10 cellular contexts compared by ENCODE assay signal in genomic region chr7:2621061-2621828, GRCh38. TPM values are rescaled to one million over a fixed set of nuclear protein-coding genes. Genes with fewer than 3 reads are reported as not detected.
DNase-seq lines count a peak whose midpoint lies in the region; ATAC-seq and TF ChIP-seq lines count a peak whose summit lies in the region.
"Had no signal": no experiment of that assay in that cellular context is flagged by ENCODE, and none has a peak within 500 bp of the region (broad histone marks: within the 10 kb centered on the region; RNA-seq: fewer than 3 reads in every experiment).

No MANE protein-coding gene starts in this region.

- no peak overlapping the region for H3K4me2 ChIP-seq in parathyroid adenoma (ENCODE audit: low read length)

- no peaks in the 10 kb centered on the region for H3K79me2 ChIP-seq in parathyroid adenoma

- no peak overlapping the region for H3K4me3 Mint-ChIP-seq in WTC11
- H3K4me3 Mint-ChIP-seq in T-cell: no peak overlapping the region
- H3K4me3 Mint-ChIP-seq: IgD-negative memory B cell had no signal

- WGBS in right cardiac atrium: 34% methylated on average over 23 of the region's 23 CpGs
- WGBS in esophagus squamous epithelium, 2 donors: 47 to 56% methylated on average over 6 to 20 of the region's 23 CpGs

- no peak overlapping the region for H3K4me3 ChIP-seq in right cardiac atrium (ENCODE audit: low read length)
- no peak overlapping the region for H3K4me3 ChIP-seq in parathyroid adenoma (ENCODE audit: low read depth, low read length)
- H3K4me3 ChIP-seq in esophagus squamous epithelium: no peak overlapping the region

- H3K36me3 ChIP-seq in parathyroid adenoma (ENCODE audit: control insufficient read depth, insufficient read depth, low read length) (no peaks in the 10 kb centered on the region), esophagus squamous epithelium (no peaks in the 10 kb centered on the region)

- intact Hi-C loops in right cardiac atrium (cut with DNase I) (no loop called here), esophagus squamous epithelium (cut with DNase I) (no loop called here)

- H3K4me1 ChIP-seq in right cardiac atrium (ENCODE audit: control insufficient read depth, insufficient read depth, low read length) (peaks cover 3% of the 10 kb centered on the region), parathyroid adenoma (peaks cover 7% of the 10 kb centered on the region), esophagus squamous epithelium (peaks cover 24 to 66% (median 37%) of the 10 kb centered on the region in 3 donors)

- H3K9me3 Mint-ChIP-seq in WTC11: no peaks in the 10 kb centered on the region
- H3K9me3 Mint-ChIP-seq in T-cell: no peaks in the 10 kb centered on the region
- H3K9me3 Mint-ChIP-seq: IgD-negative memory B cell had no signal

- DNase-seq in ELR (ENCODE audit: low read depth): peak; percentile 23
- peak; percentile 62 for DNase-seq in WTC11 (ENCODE audit: low spot score)
- peak; percentile 68 to 91 (median 90) for DNase-seq in right cardiac atrium
- DNase-seq in GM13977 (ENCODE audit: low spot score): no peak
- no peak for DNase-seq in T-cell
- no peak for DNase-seq in esophagus squamous epithelium (lab: John Stamatoyannopoulos, UW)
- DNase-seq in T-helper 9 cell: no peak
- DNase-seq: activated naive CD4-positive, alpha-beta T cell treated with anti-CD3 and anti-CD28 coated beads, Interleukin-2, amount 50 U/mL, for 16 hours had no signal

- H3K27ac ChIP-seq in right cardiac atrium (ENCODE audit: low read length) (no peak overlapping the region), parathyroid adenoma (no peak overlapping the region), esophagus squamous epithelium (no peak overlapping the region)

- no peaks in the 10 kb centered on the region for H3K36me3 Mint-ChIP-seq in WTC11
- no peaks in the 10 kb centered on the region for H3K36me3 Mint-ChIP-seq in T-cell

- peak overlapping the region; percentile 50 for H2AFZ ChIP-seq in parathyroid adenoma

- H3K27ac Mint-ChIP-seq in WTC11 (peak overlapping the region; percentile 89; the same call in 1 of the 2 replicates), T-cell (no peak overlapping the region)
- H3K27ac Mint-ChIP-seq: IgD-negative memory B cell had no signal

- H3K27me3 Mint-ChIP-seq in WTC11 (ENCODE audit: low read depth) (no peaks in the 10 kb centered on the region; the same call in 1 of the 2 replicates), T-cell (no peaks in the 10 kb centered on the region)

- POLR2A ChIA-PET in WTC11 (lab: Charles Lee): interaction anchor here (1.0 to 1.9 kb wide), 4 partner anchors 8 to 24 kb away, joined by 5 to 11 read pairs (median 9); partner anchors contain the start of gene TTYH3
- POLR2A ChIA-PET in T-cell (lab: Charles Lee): no interaction called here

- no peak for TF ChIP-seq CTCF in WTC11 (IDR thresholded peaks at IDR 0.05)
- TF ChIP-seq CTCF in parathyroid adenoma (IDR thresholded peaks at IDR 0.05): no peak
- no peak for TF ChIP-seq CTCF in GM13977 (IDR thresholded peaks at IDR 0.05; ENCODE audit: extremely low read depth, insufficient read depth, missing control alignments)
- no peak for TF ChIP-seq CTCF in esophagus squamous epithelium (IDR thresholded peaks at IDR 0.05)

- ATAC-seq in WTC11: peak; percentile 34
- ATAC-seq in right cardiac atrium: peak; percentile 62 to 73
- no peak for ATAC-seq in T-cell (replicated peaks in 1 of 4)

- in situ Hi-C loops in GM13977 (cut with MboI; ENCODE audit: low pct_unique_long_range_greater_than_20kb, low sequenced_read_pairs, unreplicated experiment): no loop called here

- H3K9me3 ChIP-seq in right cardiac atrium (ENCODE audit: control insufficient read depth, low read length) (no peaks in the 10 kb centered on the region), parathyroid adenoma (ENCODE audit: control insufficient read depth, low read length) (no peaks in the 10 kb centered on the region), esophagus squamous epithelium (no peaks in the 10 kb centered on the region)

- H3K27me3 ChIP-seq in right cardiac atrium (ENCODE audit: control insufficient read depth, insufficient read depth): no peaks in the 10 kb centered on the region
- H3K27me3 ChIP-seq in parathyroid adenoma (ENCODE audit: control insufficient read depth, insufficient read depth, low read length): no peaks in the 10 kb centered on the region
- peaks cover 0 to 61% (median 0%) of the 10 kb centered on the region in 4 donors for H3K27me3 ChIP-seq in esophagus squamous epithelium

- CTCF ChIA-PET in WTC11 (lab: Charles Lee): interaction anchor here (0.9 to 4.6 kb wide), 15 partner anchors 9 to 170 kb away, joined by 3 to 27 read pairs (median 5); partner anchors contain the start of gene BRAT1
- CTCF ChIA-PET in T-cell (lab: Charles Lee): no interaction called here

- H3K4me1 Mint-ChIP-seq in WTC11 (peaks cover 35% of the 10 kb centered on the region), T-cell (no peaks in the 10 kb centered on the region)

- no peak overlapping the region for H3K9ac ChIP-seq in parathyroid adenoma

- no peak for TF ChIP-seq POLR2A in esophagus squamous epithelium (IDR thresholded peaks at IDR 0.05)

TF ChIP-seq in WTC11, 78 proteins besides CTCF, POLR2A, EP300 and RAD21:
- TF ChIP-seq ZNF396 (CRISPR knock-in tag; IDR thresholded peaks at IDR 0.05; ENCODE audit: borderline replicate concordance) (no peak), ZNF121 (CRISPR knock-in tag; IDR thresholded peaks at IDR 0.05) (peak; percentile 32; the same call in 1 of the 2 replicates)
- TF ChIP-seq, protein P1, sequence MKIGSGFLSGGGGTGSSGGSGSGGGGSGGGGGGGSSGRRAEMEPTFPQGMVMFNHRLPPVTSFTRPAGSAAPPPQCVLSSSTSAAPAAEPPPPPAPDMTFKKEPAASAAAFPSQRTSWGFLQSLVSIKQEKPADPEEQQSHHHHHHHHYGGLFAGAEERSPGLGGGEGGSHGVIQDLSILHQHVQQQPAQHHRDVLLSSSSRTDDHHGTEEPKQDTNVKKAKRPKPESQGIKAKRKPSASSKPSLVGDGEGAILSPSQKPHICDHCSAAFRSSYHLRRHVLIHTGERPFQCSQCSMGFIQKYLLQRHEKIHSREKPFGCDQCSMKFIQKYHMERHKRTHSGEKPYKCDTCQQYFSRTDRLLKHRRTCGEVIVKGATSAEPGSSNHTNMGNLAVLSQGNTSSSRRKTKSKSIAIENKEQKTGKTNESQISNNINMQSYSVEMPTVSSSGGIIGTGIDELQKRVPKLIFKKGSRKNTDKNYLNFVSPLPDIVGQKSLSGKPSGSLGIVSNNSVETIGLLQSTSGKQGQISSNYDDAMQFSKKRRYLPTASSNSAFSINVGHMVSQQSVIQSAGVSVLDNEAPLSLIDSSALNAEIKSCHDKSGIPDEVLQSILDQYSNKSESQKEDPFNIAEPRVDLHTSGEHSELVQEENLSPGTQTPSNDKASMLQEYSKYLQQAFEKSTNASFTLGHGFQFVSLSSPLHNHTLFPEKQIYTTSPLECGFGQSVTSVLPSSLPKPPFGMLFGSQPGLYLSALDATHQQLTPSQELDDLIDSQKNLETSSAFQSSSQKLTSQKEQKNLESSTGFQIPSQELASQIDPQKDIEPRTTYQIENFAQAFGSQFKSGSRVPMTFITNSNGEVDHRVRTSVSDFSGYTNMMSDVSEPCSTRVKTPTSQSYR (CRISPR knock-in tag; IDR thresholded peaks at IDR 0.05): peak; percentile 29; the same call in 1 of the 2 replicates
- TF ChIP-seq, protein P2, sequence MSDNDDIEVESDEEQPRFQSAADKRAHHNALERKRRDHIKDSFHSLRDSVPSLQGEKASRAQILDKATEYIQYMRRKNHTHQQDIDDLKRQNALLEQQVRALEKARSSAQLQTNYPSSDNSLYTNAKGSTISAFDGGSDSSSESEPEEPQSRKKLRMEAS (CRISPR knock-in tag; IDR thresholded peaks at IDR 0.05): peak; percentile 69; the same call in 1 of the 2 replicates

RNA-seq across cellular contexts. Expression of gene TTYH3, which starts 10.5 kb away (rescaled TPM):
- total RNA-seq in WTC11 (2021): 178 to 190 TPM (median 181 TPM) in 3 replicates
- total RNA-seq in right cardiac atrium: 10 to 100 TPM; 12.4 to 25.0 (median 17.0) TPM
- polyA plus RNA-seq in right cardiac atrium: 8.1 TPM
- total RNA-seq in T-cell: 10 to 100 TPM; 11.5 to 17.7 (median 14.5) TPM
- total RNA-seq in esophagus squamous epithelium: 10 to 100 TPM in 2 of 4 donors, 1 to 10 TPM in 2; 4.7 to 23.1 (median 10.2) TPM

Comparison
In these comparisons a context has a peak if more than half of its experiments do, and no peak if none do; other contexts are left out.
1. DNase-seq: peak in ELR (single experiment), WTC11 (single experiment) and right cardiac atrium (3 of 3); none in GM13977 (single experiment), T-cell (0 of 34), esophagus squamous epithelium (single experiment) and T-helper 9 cell (single experiment).
2. ATAC-seq: peak in WTC11 (single experiment) and right cardiac atrium (2 of 2); none in T-cell (0 of 4).